In the genomic region with DNA sequence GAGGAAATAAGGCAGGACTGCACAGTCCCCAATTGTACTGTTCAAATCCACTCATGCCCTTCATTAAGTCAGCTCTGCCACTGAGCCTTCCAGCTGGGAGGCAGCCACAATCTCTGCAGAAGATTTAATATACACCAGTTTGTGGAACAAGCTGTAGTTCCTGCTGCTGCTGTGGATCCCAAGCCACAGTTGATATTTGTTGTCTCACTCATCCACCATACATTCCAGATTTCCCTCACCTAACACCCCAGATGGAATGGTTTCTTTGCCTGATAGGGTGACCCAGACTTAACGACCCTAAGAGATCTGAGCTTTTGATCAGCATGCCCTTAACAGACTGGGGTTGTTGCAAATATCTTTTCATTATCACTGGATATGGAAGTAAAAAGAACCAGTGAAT, we compare ENCODE assay signal across 2 cellular contexts.
TF ChIP-seq lines count a peak whose summit lies in the region.

No MANE protein-coding gene starts in this region.

TF ChIP-seq in SK-N-SH, 30 proteins besides CTCF, POLR2A, EP300 and RAD21 (continued from another document):
- no peak for TF ChIP-seq RCOR1 (IDR thresholded peaks at IDR 0.05; ENCODE audit: low read length)
- no peak for TF ChIP-seq SMC3 (IDR thresholded peaks at IDR 0.05; ENCODE audit: low read depth, low read length)
- TF ChIP-seq, protein P1, sequence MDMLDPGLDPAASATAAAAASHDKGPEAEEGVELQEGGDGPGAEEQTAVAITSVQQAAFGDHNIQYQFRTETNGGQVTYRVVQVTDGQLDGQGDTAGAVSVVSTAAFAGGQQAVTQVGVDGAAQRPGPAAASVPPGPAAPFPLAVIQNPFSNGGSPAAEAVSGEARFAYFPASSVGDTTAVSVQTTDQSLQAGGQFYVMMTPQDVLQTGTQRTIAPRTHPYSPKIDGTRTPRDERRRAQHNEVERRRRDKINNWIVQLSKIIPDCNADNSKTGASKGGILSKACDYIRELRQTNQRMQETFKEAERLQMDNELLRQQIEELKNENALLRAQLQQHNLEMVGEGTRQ (IDR thresholded peaks at IDR 0.05; ENCODE audit: borderline replicate concordance, low read depth, low read length), result no peak
- TF ChIP-seq NFIC (IDR thresholded peaks at IDR 0.05; ENCODE audit: borderline replicate concordance), result no peak
TF ChIP-seq in SK-N-SH: peak in this region for 0.

TF ChIP-seq in SK-N-SH treated with all-trans-retinoic acid at 6 μM for 48 hours, 23 proteins besides CTCF, POLR2A, EP300 and RAD21 (continued from another document):
- TF ChIP-seq, protein P2, sequence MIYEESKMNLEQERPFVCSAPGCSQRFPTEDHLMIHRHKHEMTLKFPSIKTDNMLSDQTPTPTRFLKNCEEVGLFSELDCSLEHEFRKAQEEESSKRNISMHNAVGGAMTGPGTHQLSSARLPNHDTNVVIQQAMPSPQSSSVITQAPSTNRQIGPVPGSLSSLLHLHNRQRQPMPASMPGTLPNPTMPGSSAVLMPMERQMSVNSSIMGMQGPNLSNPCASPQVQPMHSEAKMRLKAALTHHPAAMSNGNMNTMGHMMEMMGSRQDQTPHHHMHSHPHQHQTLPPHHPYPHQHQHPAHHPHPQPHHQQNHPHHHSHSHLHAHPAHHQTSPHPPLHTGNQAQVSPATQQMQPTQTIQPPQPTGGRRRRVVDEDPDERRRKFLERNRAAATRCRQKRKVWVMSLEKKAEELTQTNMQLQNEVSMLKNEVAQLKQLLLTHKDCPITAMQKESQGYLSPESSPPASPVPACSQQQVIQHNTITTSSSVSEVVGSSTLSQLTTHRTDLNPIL (CRISPR knock-in tag; IDR thresholded peaks at IDR 0.05; ENCODE audit: low read depth), result no peak
- TF ChIP-seq ZFP3 (CRISPR knock-in tag; IDR thresholded peaks at IDR 0.05) (no peak), PATZ1 (CRISPR knock-in tag; IDR thresholded peaks at IDR 0.05; ENCODE audit: borderline replicate concordance) (no peak), BACH2 (CRISPR knock-in tag; IDR thresholded peaks at IDR 0.05; ENCODE audit: borderline replicate concordance) (no peak), CSDC2 (CRISPR knock-in tag; IDR thresholded peaks at IDR 0.05) (no peak), SNAI2 (CRISPR knock-in tag; IDR thresholded peaks at IDR 0.05) (no peak), OSR1 (CRISPR knock-in tag; IDR thresholded peaks at IDR 0.05) (no peak), TCF4 (CRISPR knock-in tag; IDR thresholded peaks at IDR 0.05; ENCODE audit: borderline replicate concordance) (no peak), RARB (CRISPR knock-in tag; IDR thresholded peaks at IDR 0.05) (no peak), ZNF70 (CRISPR knock-in tag; IDR thresholded peaks at IDR 0.05) (no peak), PPARA (CRISPR knock-in tag; IDR thresholded peaks at IDR 0.05; ENCODE audit: borderline replicate concordance) (no peak), ZFP30 (CRISPR knock-in tag; IDR thresholded peaks at IDR 0.05) (no peak)
- TF ChIP-seq, protein P3, sequence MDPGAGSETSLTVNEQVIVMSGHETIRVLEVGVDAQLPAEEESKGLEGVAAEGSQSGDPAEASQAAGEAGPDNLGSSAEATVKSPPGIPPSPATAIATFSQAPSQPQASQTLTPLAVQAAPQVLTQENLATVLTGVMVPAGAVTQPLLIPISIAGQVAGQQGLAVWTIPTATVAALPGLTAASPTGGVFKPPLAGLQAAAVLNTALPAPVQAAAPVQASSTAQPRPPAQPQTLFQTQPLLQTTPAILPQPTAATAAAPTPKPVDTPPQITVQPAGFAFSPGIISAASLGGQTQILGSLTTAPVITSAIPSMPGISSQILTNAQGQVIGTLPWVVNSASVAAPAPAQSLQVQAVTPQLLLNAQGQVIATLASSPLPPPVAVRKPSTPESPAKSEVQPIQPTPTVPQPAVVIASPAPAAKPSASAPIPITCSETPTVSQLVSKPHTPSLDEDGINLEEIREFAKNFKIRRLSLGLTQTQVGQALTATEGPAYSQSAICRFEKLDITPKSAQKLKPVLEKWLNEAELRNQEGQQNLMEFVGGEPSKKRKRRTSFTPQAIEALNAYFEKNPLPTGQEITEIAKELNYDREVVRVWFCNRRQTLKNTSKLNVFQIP (CRISPR knock-in tag; IDR thresholded peaks at IDR 0.05; ENCODE audit: borderline replicate concordance, low read depth), result no peak
